Comparison of ENCODE assay signal across 14 cellular contexts in the genomic region with DNA sequence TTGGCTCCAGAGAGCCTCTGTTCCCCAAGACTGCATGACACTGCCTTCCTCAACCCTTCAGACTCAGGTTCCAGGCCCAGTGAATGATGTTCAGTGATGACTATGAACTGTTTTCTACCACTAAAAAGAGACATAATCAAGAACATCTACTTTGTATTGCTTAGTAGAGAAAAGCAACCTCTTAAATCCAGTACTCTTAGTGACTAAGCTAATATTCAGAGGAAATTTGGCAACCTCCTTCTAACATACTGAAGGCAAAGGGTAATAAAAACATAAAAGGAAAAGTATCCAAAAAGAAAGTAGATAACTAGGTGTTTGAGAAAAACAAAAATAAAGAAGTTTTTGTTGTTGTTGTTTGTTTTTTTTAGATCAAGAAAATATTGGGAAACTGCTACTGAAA.
DNase-seq lines count a peak whose midpoint lies in the region; ATAC-seq, FAIRE-seq and TF ChIP-seq lines count a peak whose summit lies in the region.
"Had no signal": no experiment of that assay in that cellular context is flagged by ENCODE, and none has a peak within 500 bp of the region (broad histone marks: within the 10 kb centered on the region; RNA-seq: fewer than 3 reads in every experiment).

No MANE protein-coding gene starts in this region.

- dilution Hi-C loops in IMR-90 (cut with HindIII; ENCODE audit: low sequenced_read_pairs, unreplicated experiment): no loop called here

- peak overlapping the region; percentile 69; the same call in 1 of the 2 replicates for H2AK5ac ChIP-seq in IMR-90 (ENCODE audit: low read depth, low read length)

- intact Hi-C loops in IMR-90 (cut with micrococcal nuclease): loop anchor here (5.0 to 10.0 kb wide), 3 partner anchors 115 to 642 kb away; no protein-coding TSS in a partner anchor
- intact Hi-C loops in psoas muscle (cut with DNase I): loop anchor here (10.0 kb wide), 2 partner anchors 52 to 308 kb away; no protein-coding TSS in a partner anchor
- intact Hi-C loops in kidney (cut with DNase I): no loop called here

- no peak overlapping the region for H3K4me2 ChIP-seq in IMR-90 (ENCODE audit: low read depth, low read length)

- H3K4me3 ChIP-seq in IMR-90 (ENCODE audit: insufficient read depth, low read depth, low read length) (no peak overlapping the region), coronary artery (no peak overlapping the region), psoas muscle (peak overlapping the region; percentile 33), kidney (ENCODE audit: low read length in 2 of 2) (no peak overlapping the region)
- H3K4me3 ChIP-seq: skin epidermis had no signal

- BruUV-seq in IMR-90 (replicated peaks; lab: Mats Ljungman, UMichigan): no TSS peak

- H3K9ac ChIP-seq in IMR-90 (ENCODE audit: low read depth, low read length) (no peak overlapping the region), kidney (ENCODE audit: low read length in 2 of 2) (no peak overlapping the region)

- H3K9me1 ChIP-seq in IMR-90 (ENCODE audit: insufficient read depth, low read length): peaks cover 17% of the 10 kb centered on the region

- no peaks in the 10 kb centered on the region for H3K36me3 ChIP-seq in IMR-90 (ENCODE audit: control insufficient read depth, insufficient read depth, low read length)
- no peaks in the 10 kb centered on the region for H3K36me3 ChIP-seq in psoas muscle (ENCODE audit: insufficient read depth in 1 of 2, low read depth in 1 of 2)
- no peaks in the 10 kb centered on the region for H3K36me3 ChIP-seq in kidney (ENCODE audit: control insufficient read depth in 1 of 2, insufficient read depth in 2 of 2, low read length in 2 of 2)

- peak overlapping the region in 1 of 2 experiments; percentile 90; a peak in 2 of 4 replicates for H4K8ac ChIP-seq in IMR-90 (ENCODE audit: low read depth in 2 of 2, low read length in 2 of 2)

- no peak for TF ChIP-seq POLR2A in IMR-90 (IDR thresholded peaks at IDR 0.05; ENCODE audit: low read depth, low read length)

- H2AFZ ChIP-seq in IMR-90 (replicated peaks; ENCODE audit: low read length, poor library complexity): no peak overlapping the region

- no peaks in the 10 kb centered on the region for H3K27me3 ChIP-seq in IMR-90 (ENCODE audit: control insufficient read depth, insufficient read depth, low read length)
- no peaks in the 10 kb centered on the region for H3K27me3 ChIP-seq in psoas muscle (ENCODE audit: insufficient read depth in 3 of 3, low read length in 2 of 3)

- H4K91ac ChIP-seq in IMR-90 (ENCODE audit: insufficient read depth, low read depth, low read length): peak overlapping the region; percentile 63

- H3K56ac ChIP-seq in IMR-90 (ENCODE audit: extremely low read depth, insufficient read depth, low read length): no peak overlapping the region

- TF ChIP-seq CTCF in IMR-90 (conservative IDR thresholded peaks at IDR 0.05; ENCODE audit: low read depth, low read length) (no peak), coronary artery (IDR thresholded peaks at IDR 0.05) (no peak), psoas muscle (IDR thresholded peaks at IDR 0.05) (no peak), kidney (IDR thresholded peaks at IDR 0.05; ENCODE audit: borderline replicate concordance, extremely low read depth, insufficient read depth) (no peak)

- CTCF ChIA-PET in IMR-90 (lab: Yijun Ruan, JAX): interaction anchor here (0.9 to 1.1 kb wide), 2 partner anchors 151 to 153 kb away, joined by 4 read pairs; partner anchors contain the start of gene RUNX1

- DNase-seq in EH (ENCODE audit: low read depth) (peak; percentile 67), IMR-90 (peak; percentile 71), coronary artery (ENCODE audit: low spot score) (no peak), psoas muscle (no peak), NCI-H2227 treated with DMSO at 0.1 percent for 48 hours (lab: John Stamatoyannopoulos, UW) (no peak), kidney (no peak)
- DNase-seq: KG1; naive thymus-derived CD8-positive, alpha-beta T cell; NCI-H1930; NK-92 treated with Interleukin-12 subunit alpha and Interleukin-12 subunit beta, amount 100 ng/mL, for 24 hours had no signal

- H3K4ac ChIP-seq in IMR-90 (ENCODE audit: low read depth, low read length): peak overlapping the region; percentile 80

- H3K9me3 ChIP-seq in IMR-90 (ENCODE audit: control insufficient read depth, insufficient read depth, low read length): no peaks in the 10 kb centered on the region
- H3K9me3 ChIP-seq in psoas muscle: no peaks in the 10 kb centered on the region
- H3K9me3 ChIP-seq in kidney (ENCODE audit: control insufficient read depth in 1 of 2, low read length in 2 of 2): no peaks in the 10 kb centered on the region

- no peaks in the 10 kb centered on the region for H4K20me1 ChIP-seq in IMR-90 (ENCODE audit: insufficient read depth, low read length)

- H3K4me1 ChIP-seq in IMR-90 (ENCODE audit: control insufficient read depth, insufficient read depth, low read length) (peaks cover 32% of the 10 kb centered on the region), psoas muscle (peaks cover 54% of the 10 kb centered on the region), kidney (ENCODE audit: control insufficient read depth in 1 of 2, insufficient read depth in 1 of 2, low read depth in 1 of 2, low read length in 2 of 2) (peaks cover 0 to 6% of the 10 kb centered on the region in 2 donors)

- H2BK120ac ChIP-seq in IMR-90 (ENCODE audit: low read depth, low read length): peak overlapping the region; percentile 91

- ATAC-seq in IMR-90 (ENCODE audit: low read depth): no peak
- ATAC-seq in psoas muscle: no peak
- ATAC-seq in HG03175 (IDR thresholded peaks at IDR 0.05; ENCODE audit: unreplicated experiment): no peak
- ATAC-seq in GM21360 (IDR thresholded peaks at IDR 0.05; ENCODE audit: unreplicated experiment): no peak
- ATAC-seq: naive thymus-derived CD8-positive, alpha-beta T cell had no signal

- H2BK5ac ChIP-seq in IMR-90 (ENCODE audit: low read depth, low read length, poor library complexity, severe bottlenecking): peak overlapping the region; percentile 92

- peak overlapping the region; percentile 72 for H3K14ac ChIP-seq in IMR-90 (replicated peaks; ENCODE audit: low read depth, low read length)

- no peak overlapping the region for H2AK9ac ChIP-seq in IMR-90 (replicated peaks; ENCODE audit: low read depth, low read length, poor library complexity)

- peak overlapping the region; percentile 90 for H2BK20ac ChIP-seq in IMR-90 (ENCODE audit: low read depth, low read length)

- POLR2A ChIA-PET in IMR-90 (lab: Charles Lee; ENCODE audit: unreplicated experiment): no interaction called here

- peak overlapping the region; percentile 52 for H3K23ac ChIP-seq in IMR-90 (ENCODE audit: low read depth, low read length)

- no peak for TF ChIP-seq RAD21 in IMR-90 (IDR thresholded peaks at IDR 0.05; ENCODE audit: low read length)

- FAIRE-seq in kidney (lab: Jason Lieb, UNC): no peak
- FAIRE-seq: frontal cortex had no signal

- peak overlapping the region; percentile 82; the same call in 1 of the 3 replicates for H2BK15ac ChIP-seq in IMR-90 (ENCODE audit: low read depth, low read length)

- H4K5ac ChIP-seq in IMR-90 (ENCODE audit: low read depth, low read length): peak overlapping the region; percentile 85

- H3K18ac ChIP-seq in IMR-90 (ENCODE audit: low read depth, low read length): peak overlapping the region; percentile 95

- in situ Hi-C loops in IMR-90 (cut with MboI; ENCODE audit: low sequenced_read_pairs): no loop called here

- H3K27ac ChIP-seq in IMR-90 (ENCODE audit: insufficient read depth, low read length): peak overlapping the region; percentile 25; the same call in 1 of the 2 replicates
- peak overlapping the region; percentile 24 to 65 for H3K27ac ChIP-seq in coronary artery
- H3K27ac ChIP-seq in psoas muscle: peak overlapping the region; percentile 85
- H3K27ac ChIP-seq in kidney (ENCODE audit: low read depth in 2 of 2, low read length in 2 of 2): no peak overlapping the region

- peaks cover 0 to 22% of the 10 kb centered on the region in 2 experiments; a peak in 2 of 4 replicates for H3K79me1 ChIP-seq in IMR-90 (ENCODE audit: low read depth in 1 of 2, low read length in 2 of 2)

TF ChIP-seq in IMR-90, 13 proteins besides CTCF, POLR2A, EP300 and RAD21:
- TF ChIP-seq CEBPB (IDR thresholded peaks at IDR 0.05; ENCODE audit: low read depth, low read length): peak; percentile 51; the same call in 1 of the 2 replicates
- no peak for TF ChIP-seq NFE2L2 (IDR thresholded peaks at IDR 0.05; ENCODE audit: low read depth, low read length)

Comparison
In these comparisons a context has a peak if more than half of its experiments do, and no peak if none do; other contexts are left out.
1. DNase-seq: peak in EH (single experiment) and IMR-90 (single experiment); none in coronary artery (single experiment), psoas muscle (0 of 2), NCI-H2227 treated with DMSO at 0.1 percent for 48 hours (single experiment) and kidney (single experiment).
2. H3K27ac ChIP-seq: peak in IMR-90 (single experiment), coronary artery (2 of 2) and psoas muscle (single experiment); none in kidney (0 of 2).